In genomic region chr20:25281541-25281991, GRCh38 we compare ENCODE assay signal across 9 cellular contexts. TPM values are rescaled to one million over a fixed set of nuclear protein-coding genes. Genes with fewer than 3 reads are reported as not detected.
DNase-seq lines count a peak whose midpoint lies in the region; ATAC-seq, FAIRE-seq and TF ChIP-seq lines count a peak whose summit lies in the region.
"Had no signal": no experiment of that assay in that cellular context is flagged by ENCODE, and none has a peak within 500 bp of the region (broad histone marks: within the 10 kb centered on the region; RNA-seq: fewer than 3 reads in every experiment).

No MANE protein-coding gene starts in this region.

- TF ChIP-seq CTCF in GM12864 (IDR thresholded peaks at IDR 0.05; ENCODE audit: low read depth, low read length, missing control alignments) = no peak
- no peak for TF ChIP-seq CTCF in kidney (IDR thresholded peaks at IDR 0.05; ENCODE audit: borderline replicate concordance, extremely low read depth, insufficient read depth)
- no peak for TF ChIP-seq CTCF in HFFc6 (IDR thresholded peaks at IDR 0.05)
- no peak for TF ChIP-seq CTCF in prostate gland (IDR thresholded peaks at IDR 0.05)

- H3K4me1 Mint-ChIP-seq in HFFc6 (ENCODE audit: low read depth) = no peaks in the 10 kb centered on the region

- H3K36me3 Mint-ChIP-seq in HFFc6 (ENCODE audit: low read depth) = peaks cover 19% of the 10 kb centered on the region

- H3K4me1 ChIP-seq in kidney (ENCODE audit: control insufficient read depth in 1 of 2, insufficient read depth in 1 of 2, low read depth in 1 of 2, low read length in 2 of 2) = peaks cover 0 to 8% of the 10 kb centered on the region in 2 donors
- peaks cover 17% of the 10 kb centered on the region for H3K4me1 ChIP-seq in prostate gland (replicated peaks)

- intact Hi-C loops in kidney (cut with DNase I) (no loop called here), prostate gland (cut with DNase I) (no loop called here)

- H3K4me3 Mint-ChIP-seq in HFFc6 = no peak overlapping the region

- H3K4me3 ChIP-seq in GM12864 (ENCODE audit: low read depth, low read length) = no peak overlapping the region
- no peak overlapping the region for H3K4me3 ChIP-seq in kidney (ENCODE audit: low read length in 2 of 2)
- H3K4me3 ChIP-seq in prostate gland = no peak overlapping the region

- peaks cover 5% of the 10 kb centered on the region for H3K27me3 Mint-ChIP-seq in HFFc6 (ENCODE audit: insufficient read depth)

- no peaks in the 10 kb centered on the region for H3K27me3 ChIP-seq in prostate gland (replicated peaks; ENCODE audit: insufficient read depth)

- DNase-seq in GM12864 (ENCODE audit: low read depth) (peak; percentile 84), NCI-H1092 treated with DMSO at 0.1 percent for 48 hours (lab: John Stamatoyannopoulos, UW) (peak; percentile 68), kidney (peak; percentile 71), SW 1271 (lab: John Stamatoyannopoulos, UW) (no peak), HFFc6 (no peak), prostate gland (ENCODE audit: low spot score) (no peak)
- DNase-seq in activated CD4-positive, CD25-positive, alpha-beta regulatory T cell treated with anti-CD3 and anti-CD28 coated beads, Interleukin-2, amount 50 U/mL, for 72 hours = no peak

- no peaks in the 10 kb centered on the region for H3K9me3 Mint-ChIP-seq in HFFc6

- WGBS in prostate gland = 76% methylated on average over 21 of the region's 21 CpGs

- H3K27ac ChIP-seq in kidney (ENCODE audit: low read depth in 2 of 2, low read length in 2 of 2) (no peak overlapping the region), prostate gland (no peak overlapping the region)

- ATAC-seq in GM21737 (IDR thresholded peaks at IDR 0.05; ENCODE audit: unreplicated experiment) = peak; percentile 61

- H3K9ac ChIP-seq in kidney (ENCODE audit: low read length in 2 of 2) = no peak overlapping the region

- TF ChIP-seq POLR2A in prostate gland (IDR thresholded peaks at IDR 0.05) = no peak

- H3K36me3 ChIP-seq in kidney (ENCODE audit: control insufficient read depth in 1 of 2, insufficient read depth in 2 of 2, low read length in 2 of 2) (peaks cover 17 to 33% of the 10 kb centered on the region in 2 donors), prostate gland (peaks cover 12 to 33% of the 10 kb centered on the region in 2 donors)

- no peak overlapping the region for H3K27ac Mint-ChIP-seq in HFFc6

- no peak for FAIRE-seq in kidney (lab: Jason Lieb, UNC)
- FAIRE-seq: GM18507 had no signal

- no peaks in the 10 kb centered on the region for H3K9me3 ChIP-seq in kidney (ENCODE audit: control insufficient read depth in 1 of 2, low read length in 2 of 2)
- no peaks in the 10 kb centered on the region for H3K9me3 ChIP-seq in prostate gland

RNA-seq across cellular contexts. Expression of gene PYGB, which starts 33.7 kb away (rescaled TPM):
- total RNA-seq in kidney (176 TPM), prostate gland (100 to 1,000 TPM; 231 to 261 TPM)
- 50.9 TPM for polyA plus RNA-seq in kidney (ENCODE audit: insufficient read depth, low read depth, low replicate concordance)
- 10 to 100 TPM; 65.4 to 75.6 (median 70.2) TPM for total RNA-seq in HFFc6 (2021; fragmentation: NEBNext Ultra II Directional; extraction: Animal tissue kit (Norgen Biotek cat#: 25700))

Comparison
In these comparisons a context has a peak if more than half of its experiments do, and no peak if none do; other contexts are left out.
1. DNase-seq: peak in GM12864 (single experiment), NCI-H1092 treated with DMSO at 0.1 percent for 48 hours (single experiment) and kidney (single experiment); none in SW 1271 (0 of 2), HFFc6 (single experiment), prostate gland (single experiment) and activated CD4-positive, CD25-positive, alpha-beta regulatory T cell treated with anti-CD3 and anti-CD28 coated beads, Interleukin-2, amount 50 U/mL, for 72 hours (single experiment).